1 cellular context compared by ENCODE assay signal in genomic region chr3:178519701-178520100, GRCh38.
TF ChIP-seq lines count a peak whose summit lies in the region.

No MANE protein-coding gene starts in this region.

TF ChIP-seq in GM12891, 5 proteins besides CTCF, POLR2A, EP300 and RAD21 (continued from another document):
- TF ChIP-seq TAF1 (IDR thresholded peaks at IDR 0.05; ENCODE audit: low read depth, low read length) (no peak), SPI1 (IDR thresholded peaks at IDR 0.05; ENCODE audit: low read depth, low read length) (no peak), PAX5 (IDR thresholded peaks at IDR 0.05; ENCODE audit: insufficient read depth, low read length, severe bottlenecking) (no peak), POLR2AphosphoS5 (IDR thresholded peaks at IDR 0.05; ENCODE audit: low read depth, low read length) (no peak)
